In genomic region chr1:116908821-116909510, GRCh38 we compare ENCODE assay signal across 9 cellular contexts. TPM values are rescaled to one million over a fixed set of nuclear protein-coding genes. Genes with fewer than 3 reads are reported as not detected.
DNase-seq lines count a peak whose midpoint lies in the region; ATAC-seq, FAIRE-seq and TF ChIP-seq lines count a peak whose summit lies in the region.
"Had no signal": no experiment of that assay in that cellular context is flagged by ENCODE, and none has a peak within 500 bp of the region (broad histone marks: within the 10 kb centered on the region; RNA-seq: fewer than 3 reads in every experiment).

No MANE protein-coding gene starts in this region.

- DNase-seq in ELF-1 (ENCODE audit: low read depth, low spot score) (peak; percentile 30), foreskin keratinocyte (no peak), psoas muscle (no peak), NCI-H1105 (lab: John Stamatoyannopoulos, UW) (no peak), RCC 7860 (ENCODE audit: low spot score) (no peak), OCI-M2 (lab: John Stamatoyannopoulos, UW; ENCODE audit: unreplicated experiment) (no peak)
- no peak for DNase-seq in activated CD4-positive, alpha-beta memory T cell treated with anti-CD3 and anti-CD28 coated beads for 36 hours

- H3K4me3 ChIP-seq in psoas muscle: peak overlapping the region; percentile 72

- FAIRE-seq in RCC 7860 (lab: Jason Lieb, UNC): no peak
- FAIRE-seq: small intestine had no signal

- peaks cover 55% of the 10 kb centered on the region for H3K4me1 ChIP-seq in foreskin keratinocyte
- H3K4me1 ChIP-seq in psoas muscle: no peaks in the 10 kb centered on the region

- peak overlapping the region; percentile 93 for H3K27ac ChIP-seq in foreskin keratinocyte
- H3K27ac ChIP-seq in psoas muscle: no peak overlapping the region

- 80 to 86% (median 83%) methylated on average over 13 of the region's 13 CpGs for WGBS in psoas muscle, 3 donors

- H3K4me3 Mint-ChIP-seq in activated CD4-positive, alpha-beta memory T cell treated with anti-CD3 and anti-CD28 coated beads for 36 hours: peak overlapping the region; percentile 69

- CTCF ChIA-PET in activated CD4-positive, alpha-beta memory T cell treated with anti-CD3 and anti-CD28 coated beads for 36 hours (lab: Charles Lee): interaction anchor here (0.6 kb wide), 1 partner anchor 462 kb away, joined by 4 read pairs; no protein-coding TSS in a partner anchor

- TF ChIP-seq CTCF in foreskin keratinocyte (conservative IDR thresholded peaks at IDR 0.05) (no peak), psoas muscle (IDR thresholded peaks at IDR 0.05) (no peak)

- peaks cover 2% of the 10 kb centered on the region for H3K4me1 Mint-ChIP-seq in activated CD4-positive, alpha-beta memory T cell treated with anti-CD3 and anti-CD28 coated beads for 36 hours (ENCODE audit: low read depth)

- ATAC-seq in foreskin keratinocyte: no peak
- ATAC-seq in psoas muscle: peak in 2 of 4 donors; percentile 14 to 18
- ATAC-seq in GM19035 (IDR thresholded peaks at IDR 0.05; ENCODE audit: unreplicated experiment): no peak

- no peaks in the 10 kb centered on the region for H3K27me3 Mint-ChIP-seq in activated CD4-positive, alpha-beta memory T cell treated with anti-CD3 and anti-CD28 coated beads for 36 hours

- intact Hi-C loops in activated CD4-positive, alpha-beta memory T cell treated with anti-CD3 and anti-CD28 coated beads for 36 hours (cut with micrococcal nuclease): no loop called here
- intact Hi-C loops in psoas muscle (cut with DNase I): no loop called here

- POLR2A ChIA-PET in activated CD4-positive, alpha-beta memory T cell treated with anti-CD3 and anti-CD28 coated beads for 36 hours (lab: Charles Lee): no interaction called here

- no peaks in the 10 kb centered on the region for H3K9me3 ChIP-seq in psoas muscle

- no peaks in the 10 kb centered on the region for H3K36me3 Mint-ChIP-seq in activated CD4-positive, alpha-beta memory T cell treated with anti-CD3 and anti-CD28 coated beads for 36 hours

- H3K36me3 ChIP-seq in psoas muscle (ENCODE audit: insufficient read depth in 1 of 2, low read depth in 1 of 2): no peaks in the 10 kb centered on the region

- no peaks in the 10 kb centered on the region for H3K9me3 Mint-ChIP-seq in activated CD4-positive, alpha-beta memory T cell treated with anti-CD3 and anti-CD28 coated beads for 36 hours

- H3K27ac Mint-ChIP-seq in activated CD4-positive, alpha-beta memory T cell treated with anti-CD3 and anti-CD28 coated beads for 36 hours: no peak overlapping the region

- H3K27me3 ChIP-seq in foreskin keratinocyte (no peaks in the 10 kb centered on the region), psoas muscle (ENCODE audit: insufficient read depth in 3 of 3, low read length in 2 of 3) (peaks cover 0 to 50% (median 0%) of the 10 kb centered on the region in 3 donors)

RNA-seq across cellular contexts. Expression of gene PTGFRN, which starts 0.8 kb away (rescaled TPM):
- total RNA-seq in activated CD4-positive, alpha-beta memory T cell treated with anti-CD3 and anti-CD28 coated beads for 36 hours: 10 to 100 TPM; 13.5 to 14.2 TPM
- total RNA-seq in foreskin keratinocyte: 171 and 183 TPM in 2 replicates
- 147 and 151 TPM in 2 replicates for polyA plus RNA-seq in foreskin keratinocyte
- 1 to 10 TPM; 2.3 to 8.1 (median 4.5) TPM for total RNA-seq in psoas muscle
- polyA plus RNA-seq in psoas muscle: 1 to 10 TPM in 2 of 3 donors, under 1 TPM in 1; 0.79 to 1.6 (median 1.5) TPM

Comparison
In these comparisons a context has a peak if more than half of its experiments do, and no peak if none do; other contexts are left out.
1. RNA of gene PTGFRN, which starts 0.8 kb away (total RNA-seq): 171 to 183 TPM in foreskin keratinocyte; 13.5 to 14.2 TPM in activated CD4-positive, alpha-beta memory T cell treated with anti-CD3 and anti-CD28 coated beads for 36 hours and 2.3 to 8.1 TPM in psoas muscle; every median in the first group is over 10 times any median in the second.